In the genomic region with DNA sequence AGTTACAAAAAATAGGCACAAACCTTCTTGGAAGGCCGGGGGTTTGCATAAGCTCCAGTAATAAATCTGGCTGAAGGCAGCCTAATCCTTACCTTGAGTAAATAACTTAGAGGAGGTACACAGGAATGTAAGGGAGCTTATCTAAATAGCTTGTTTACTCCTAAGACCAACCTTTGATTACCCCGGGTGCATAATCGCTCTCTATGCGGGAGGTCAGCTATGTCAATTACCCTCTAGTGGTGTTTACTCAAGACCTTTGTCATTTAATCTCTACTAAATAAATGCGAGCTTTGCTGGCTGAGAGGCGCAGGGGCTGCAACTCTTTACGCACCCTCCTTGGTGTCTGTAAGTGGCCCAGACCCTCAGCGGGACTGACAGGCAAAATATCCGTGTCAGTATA, we compare ENCODE assay signal across 17 cellular contexts. TPM values are rescaled to one million over a fixed set of nuclear protein-coding genes. Genes with fewer than 3 reads are reported as not detected.
A peak's percentile ranks its signal among the peaks of the same experiment; 100 is the strongest.
DNase-seq lines count a peak whose midpoint lies in the region; ATAC-seq and TF ChIP-seq lines count a peak whose summit lies in the region.
"Had no signal": no experiment of that assay in that cellular context is flagged by ENCODE, and none has a peak within 500 bp of the region (broad histone marks: within the 10 kb centered on the region; RNA-seq: fewer than 3 reads in every experiment).

No MANE protein-coding gene starts in this region.

- peaks cover 0 to 16% (median 7%) of the 10 kb centered on the region in 11 donors for H3K9me3 ChIP-seq in heart right ventricle
- H3K9me3 ChIP-seq in endodermal cell (ENCODE audit: control insufficient read depth, low read length) = peaks cover 74% of the 10 kb centered on the region
- no peaks in the 10 kb centered on the region for H3K9me3 ChIP-seq in thoracic aorta
- H3K9me3 ChIP-seq in adrenal gland (replicated peaks in 1 of 3) = no peaks in the 10 kb centered on the region

- H3K27ac ChIP-seq in heart right ventricle (peak overlapping the region in 6 of 10 donors; percentile 4 to 52 (median 20)), endodermal cell (ENCODE audit: low read depth, low read length) (no peak overlapping the region), thoracic aorta (peak overlapping the region; percentile 49 to 69), adrenal gland (no peak overlapping the region)

- peaks cover 59% of the 10 kb centered on the region for H3K9me3 Mint-ChIP-seq in endodermal cell

- H3K4me1 ChIP-seq in heart right ventricle (peaks cover 0 to 32% (median 7%) of the 10 kb centered on the region in 9 donors), endodermal cell (ENCODE audit: control insufficient read depth, insufficient read depth, low read length) (no peaks in the 10 kb centered on the region), thoracic aorta (ENCODE audit: control insufficient read depth in 1 of 2, low read depth in 2 of 2) (peaks cover 30 to 60% of the 10 kb centered on the region in 2 donors), adrenal gland (replicated peaks in 1 of 2) (no peaks in the 10 kb centered on the region)

- H3K9ac ChIP-seq in endodermal cell (ENCODE audit: extremely low read depth, low read length, poor library complexity, severe bottlenecking) = no peak overlapping the region

- no peak overlapping the region for H3K27ac Mint-ChIP-seq in endodermal cell

- H3K27me3 ChIP-seq in heart right ventricle = no peaks in the 10 kb centered on the region
- peaks cover 55% of the 10 kb centered on the region for H3K27me3 ChIP-seq in endodermal cell (ENCODE audit: control insufficient read depth, insufficient read depth, low read length, poor library complexity, severe bottlenecking)
- H3K27me3 ChIP-seq in thoracic aorta (replicated peaks; ENCODE audit: insufficient read depth) = no peaks in the 10 kb centered on the region
- no peaks in the 10 kb centered on the region for H3K27me3 ChIP-seq in adrenal gland

- H3K36me3 ChIP-seq in heart right ventricle (no peaks in the 10 kb centered on the region), endodermal cell (ENCODE audit: control insufficient read depth, insufficient read depth, low read length) (no peaks in the 10 kb centered on the region), thoracic aorta (no peaks in the 10 kb centered on the region), adrenal gland (replicated peaks in 1 of 2) (no peaks in the 10 kb centered on the region)

- no peak overlapping the region for H3K4me3 Mint-ChIP-seq in endodermal cell

- H3K27me3 Mint-ChIP-seq in endodermal cell (ENCODE audit: insufficient read depth) = peaks cover 85% of the 10 kb centered on the region

- H3K4me3 ChIP-seq in heart right ventricle = no peak overlapping the region
- peak overlapping the region; percentile 70 for H3K4me3 ChIP-seq in endodermal cell (ENCODE audit: low read length)
- H3K4me3 ChIP-seq in thoracic aorta = no peak overlapping the region
- H3K4me3 ChIP-seq in adrenal gland = no peak overlapping the region
- H3K4me3 ChIP-seq: GM12878 had no signal

- intact Hi-C loops in heart right ventricle (cut with DNase I) = no loop called here
- intact Hi-C loops in cardiac septum (cut with DNase I) = no loop called here
- intact Hi-C loops in adrenal gland (cut with DNase I) = no loop called here

- no peaks in the 10 kb centered on the region for H3K36me3 Mint-ChIP-seq in endodermal cell (ENCODE audit: low read depth)

- DNase-seq in heart right ventricle (no peak), cardiac septum (ENCODE audit: low spot score) (no peak), LoVo (ENCODE audit: low spot score) (peak; percentile 64), endodermal cell (peak; percentile 79), thoracic aorta (ENCODE audit: low spot score) (no peak), midbrain (lab: John Stamatoyannopoulos, UW) (no peak), adrenal gland (no peak), NCI-H748 treated with DMSO at 0.1 percent for 48 hours (lab: John Stamatoyannopoulos, UW) (no peak)
- DNase-seq: 8988T, C1 segment of cervical spinal cord, DMS53, NCI-H1436 treated with DMSO at 0.1 percent for 48 hours, NCI-H2107, NCI-H226, NCI-H526 treated with DMSO at 0.1 percent for 48 hours, SHP77 treated with DMSO at 0.1 percent for 48 hours had no signal

- ATAC-seq in heart right ventricle (no peak), thoracic aorta (ENCODE audit: insufficient number of reproducible peaks, low FRiP score, low read depth) (no peak)
- ATAC-seq: GM12878 had no signal

- no peak for TF ChIP-seq POLR2A in adrenal gland (IDR thresholded peaks at IDR 0.05)

- no peak for TF ChIP-seq CTCF in heart right ventricle (IDR thresholded peaks at IDR 0.05)
- TF ChIP-seq CTCF in endodermal cell (conservative IDR thresholded peaks at IDR 0.05) = no peak
- no peak for TF ChIP-seq CTCF in thoracic aorta (IDR thresholded peaks at IDR 0.05)
- no peak for TF ChIP-seq CTCF in adrenal gland (IDR thresholded peaks at IDR 0.05)

- 71 to 73% methylated on average over 9 of the region's 9 CpGs for WGBS in heart right ventricle, 2 donors
- 29 to 32% methylated on average over 5 to 9 of the region's 9 CpGs for WGBS in endodermal cell (ENCODE audit: insufficient coverage in 1 of 2, insufficient read length in 1 of 2), 2 experiments
- 46 to 53% (median 50%) methylated on average over 8 to 9 of the region's 9 CpGs for WGBS in adrenal gland, 4 donors

- H3K4me1 Mint-ChIP-seq in endodermal cell = no peaks in the 10 kb centered on the region

RNA-seq across cellular contexts. Expression of a gene that starts 50.2 kb away (rescaled TPM):
- total RNA-seq in heart right ventricle (10 to 100 TPM in 4 of 10 donors, 1 to 10 TPM in 6; 6.7 to 10.7 (median 9.7) TPM), cardiac septum (9.3 TPM), endodermal cell (10 to 100 TPM; 26.4 to 39.0 TPM), thoracic aorta (10 to 100 TPM; 12.9 to 22.5 TPM), adrenal gland (10 to 100 TPM in 1 of 8 donors, 1 to 10 TPM in 7; 3.4 to 12.3 (median 7.0) TPM)
- polyA plus RNA-seq in heart right ventricle (10 to 100 TPM in 1 of 2 donors, 1 to 10 TPM in 1; 1.8 to 15.2 TPM), adrenal gland (10 to 100 TPM in 2 of 3 donors, 1 to 10 TPM in 1; 8.0 to 15.1 (median 12.8) TPM)
- 15.9 TPM for polyA plus RNA-seq in endodermal cell (2013, experiment 1 of 2)
- 15.6 TPM for polyA plus RNA-seq in endodermal cell (2013, experiment 2 of 2)

Comparison
In these comparisons a context has a peak if more than half of its experiments do, and no peak if none do; other contexts are left out.
1. DNase-seq: peak in LoVo (single experiment) and endodermal cell (single experiment); none in heart right ventricle (0 of 2), cardiac septum (single experiment), thoracic aorta (single experiment), midbrain (single experiment), adrenal gland (0 of 7) and NCI-H748 treated with DMSO at 0.1 percent for 48 hours (single experiment).
2. H3K27ac ChIP-seq: peak in heart right ventricle (6 of 10) and thoracic aorta (2 of 2); none in endodermal cell (single experiment) and adrenal gland (0 of 5).